ENCODE assay signal across 8 cellular contexts in genomic region chr6:31308050-31308844, GRCh38. TPM values are rescaled to one million over a fixed set of nuclear protein-coding genes. Genes with fewer than 3 reads are reported as not detected.
DNase-seq lines count a peak whose midpoint lies in the region; ATAC-seq and TF ChIP-seq lines count a peak whose summit lies in the region.

No MANE protein-coding gene starts in this region.

- H3K4me3 Mint-ChIP-seq in activated naive CD8-positive, alpha-beta T cell treated with anti-CD3 and anti-CD28 coated beads, Interleukin-2, amount 50 U/mL, for 24 hours: peak overlapping the region; percentile 63
- peak overlapping the region; percentile 97 for H3K4me3 Mint-ChIP-seq in memory B cell
- H3K4me3 Mint-ChIP-seq in osteocyte (ENCODE audit: unreplicated experiment): no peak overlapping the region

- H3K27ac Mint-ChIP-seq in activated naive CD8-positive, alpha-beta T cell treated with anti-CD3 and anti-CD28 coated beads, Interleukin-2, amount 50 U/mL, for 24 hours: no peak overlapping the region
- H3K27ac Mint-ChIP-seq in memory B cell (peak overlapping the region; percentile 91), osteocyte (ENCODE audit: unreplicated experiment) (no peak overlapping the region)

- no peaks in the 10 kb centered on the region for H3K36me3 Mint-ChIP-seq in activated naive CD8-positive, alpha-beta T cell treated with anti-CD3 and anti-CD28 coated beads, Interleukin-2, amount 50 U/mL, for 24 hours (ENCODE audit: low read depth)
- H3K36me3 Mint-ChIP-seq in memory B cell (no peaks in the 10 kb centered on the region), osteocyte (ENCODE audit: unreplicated experiment) (no peaks in the 10 kb centered on the region)

- H3K27me3 Mint-ChIP-seq in activated naive CD8-positive, alpha-beta T cell treated with anti-CD3 and anti-CD28 coated beads, Interleukin-2, amount 50 U/mL, for 24 hours: peaks cover 17% of the 10 kb centered on the region
- peaks cover 5% of the 10 kb centered on the region for H3K27me3 Mint-ChIP-seq in memory B cell
- H3K27me3 Mint-ChIP-seq in osteocyte (ENCODE audit: unreplicated experiment): peaks cover 36% of the 10 kb centered on the region

- no peaks in the 10 kb centered on the region for H3K9me3 Mint-ChIP-seq in activated naive CD8-positive, alpha-beta T cell treated with anti-CD3 and anti-CD28 coated beads, Interleukin-2, amount 50 U/mL, for 24 hours
- H3K9me3 Mint-ChIP-seq in memory B cell: no peaks in the 10 kb centered on the region
- no peaks in the 10 kb centered on the region for H3K9me3 Mint-ChIP-seq in osteocyte (ENCODE audit: unreplicated experiment)

- TF ChIP-seq CTCF in osteocyte (IDR thresholded peaks at IDR 0.05): no peak

- DNase-seq in ELF-1 (ENCODE audit: low read depth, low spot score): peak; percentile 93
- peak; percentile 63 for DNase-seq in SW480 (ENCODE audit: low spot score)
- DNase-seq in activated naive CD8-positive, alpha-beta T cell treated with anti-CD3 and anti-CD28 coated beads, Interleukin-2, amount 50 U/mL, for 24 hours: peak; percentile 58
- peak; percentile 68 to 73 for DNase-seq in memory B cell (ENCODE audit: low spot score in 2 of 2)
- peak; percentile 72 for DNase-seq in stimulated activated CD8-positive, alpha-beta memory T cell treated with anti-CD3 and anti-CD28 coated beads, Interleukin-4, amount 100 ng/mL, for 48 hours
- DNase-seq in COLO668 (lab: John Stamatoyannopoulos, UW; ENCODE audit: unreplicated experiment): no peak
- DNase-seq in NCI-H1092 (lab: John Stamatoyannopoulos, UW): no peak
- no peak for DNase-seq in osteocyte (ENCODE audit: extremely low spot score, unreplicated experiment)

- peaks cover 12% of the 10 kb centered on the region for H3K4me1 Mint-ChIP-seq in activated naive CD8-positive, alpha-beta T cell treated with anti-CD3 and anti-CD28 coated beads, Interleukin-2, amount 50 U/mL, for 24 hours
- peaks cover 5% of the 10 kb centered on the region for H3K4me1 Mint-ChIP-seq in memory B cell
- H3K4me1 Mint-ChIP-seq in osteocyte (ENCODE audit: unreplicated experiment): no peaks in the 10 kb centered on the region

- peak; percentile 62 for ATAC-seq in activated naive CD8-positive, alpha-beta T cell treated with anti-CD3 and anti-CD28 coated beads, Interleukin-2, amount 50 U/mL, for 24 hours
- ATAC-seq in memory B cell (ENCODE audit: low read depth): peak; percentile 97

RNA-seq across cellular contexts. Expression of gene HLA-C, which starts 36.4 kb away (rescaled TPM):
- 408 and 450 TPM in 2 replicates for total RNA-seq in osteocyte

RNA-seq across cellular contexts. Expression of gene HLA-B, which starts 48.7 kb away (rescaled TPM):
- 642 and 768 TPM in 2 replicates for total RNA-seq in osteocyte

Comparison
In these comparisons a context has a peak if more than half of its experiments do, and no peak if none do; other contexts are left out.
1. DNase-seq: peak in ELF-1 (single experiment), SW480 (single experiment), activated naive CD8-positive, alpha-beta T cell treated with anti-CD3 and anti-CD28 coated beads, Interleukin-2, amount 50 U/mL, for 24 hours (single experiment), memory B cell (2 of 2) and stimulated activated CD8-positive, alpha-beta memory T cell treated with anti-CD3 and anti-CD28 coated beads, Interleukin-4, amount 100 ng/mL, for 48 hours (single experiment); none in COLO668 (single experiment), NCI-H1092 (single experiment) and osteocyte (single experiment).